ENCODE assay signal across 15 cellular contexts in genomic region chr19:19599190-19599535, GRCh38. TPM values are rescaled to one million over a fixed set of nuclear protein-coding genes. Genes with fewer than 3 reads are reported as not detected.
DNase-seq lines count a peak whose midpoint lies in the region; ATAC-seq, FAIRE-seq and TF ChIP-seq lines count a peak whose summit lies in the region.
"Had no signal": no experiment of that assay in that cellular context is flagged by ENCODE, and none has a peak within 500 bp of the region (broad histone marks: within the 10 kb centered on the region; RNA-seq: fewer than 3 reads in every experiment).

No MANE protein-coding gene starts in this region.

- no peak overlapping the region for H3K14ac ChIP-seq in H1 (ENCODE audit: insufficient read length)

- no peaks in the 10 kb centered on the region for H3K36me3 ChIP-seq in H1 (ENCODE audit: control insufficient read depth in 2 of 4, insufficient read depth in 4 of 4, low read length in 3 of 4)
- no peaks in the 10 kb centered on the region for H3K36me3 ChIP-seq in aorta (ENCODE audit: control insufficient read depth in 1 of 2, insufficient read depth in 2 of 2, low read length in 1 of 2)
- H3K36me3 ChIP-seq: thoracic aorta had no signal

- no peak overlapping the region for H3K18ac ChIP-seq in H1 (ENCODE audit: extremely low read depth, low read length)

- peak overlapping the region; percentile 97 for H3K27ac Mint-ChIP-seq in activated CD4-positive, alpha-beta T cell treated with anti-CD3 and anti-CD28 coated beads for 36 hours
- peak overlapping the region; percentile 99 to 100 for H3K27ac Mint-ChIP-seq in stimulated activated naive CD8-positive, alpha-beta T cell treated with anti-CD3 and anti-CD28 coated beads, Interleukin-15, amount 100 ng/mL, for 72 hours

- peak; percentile 72 for DNase-seq in activated CD4-positive, alpha-beta T cell treated with anti-CD3 and anti-CD28 coated beads for 36 hours
- DNase-seq in activated CD4-positive, alpha-beta T cell treated with anti-CD3 and anti-CD28 coated beads for 1 hour = no peak
- DNase-seq in activated CD4-positive, alpha-beta T cell treated with anti-CD3 and anti-CD28 coated beads for 48 hours = peak; percentile 56
- no peak for DNase-seq in H1 (ENCODE audit: low read depth in 1 of 2, low spot score in 2 of 2)
- DNase-seq in stimulated activated naive CD8-positive, alpha-beta T cell treated with anti-CD3 and anti-CD28 coated beads, Interleukin-15, amount 100 ng/mL, for 72 hours = peak in 1 of 2 donors; percentile 64
- DNase-seq in epidermal melanocyte (ENCODE audit: insufficient read length, low spot score) = no peak
- no peak for DNase-seq in aorta
- DNase-seq: 8988T, body of pancreas, Calu3, kidney, NCI-H1092 treated with DMSO at 0.1 percent for 48 hours, NCI-H2227 treated with DMSO at 0.1 percent for 48 hours had no signal

- H2BK20ac ChIP-seq in H1 (ENCODE audit: low read length) = no peak overlapping the region

- TF ChIP-seq EP300 in H1 (IDR thresholded peaks at IDR 0.05; ENCODE audit: borderline replicate concordance in 1 of 2, low read depth in 2 of 2, low read length in 2 of 2) = no peak

- no peak overlapping the region for H4K5ac ChIP-seq in H1 (ENCODE audit: insufficient read length, low read depth, low read length)

- no peaks in the 10 kb centered on the region for H3K27me3 Mint-ChIP-seq in activated CD4-positive, alpha-beta T cell treated with anti-CD3 and anti-CD28 coated beads for 36 hours
- no peaks in the 10 kb centered on the region for H3K27me3 Mint-ChIP-seq in stimulated activated naive CD8-positive, alpha-beta T cell treated with anti-CD3 and anti-CD28 coated beads, Interleukin-15, amount 100 ng/mL, for 72 hours

- H3K4me3 ChIP-seq in H1 (ENCODE audit: extremely low read depth in 1 of 4, insufficient read depth in 2 of 4, low read depth in 3 of 4, low read length in 4 of 4) = no peak overlapping the region
- no peak overlapping the region for H3K4me3 ChIP-seq in aorta (ENCODE audit: low read length in 2 of 2)
- H3K4me3 ChIP-seq: body of pancreas, thoracic aorta had no signal

- no peaks in the 10 kb centered on the region for H3K79me2 ChIP-seq in H1 (ENCODE audit: control insufficient read depth in 1 of 2, insufficient read depth in 2 of 2, low read length in 2 of 2)

- H3K56ac ChIP-seq in H1 (replicated peaks; ENCODE audit: insufficient read length, low read depth, low read length) = no peak overlapping the region

- no peak overlapping the region for H3K23ac ChIP-seq in H1 (ENCODE audit: insufficient read length)

- H2AK5ac ChIP-seq in H1 (ENCODE audit: low read depth, low read length) = 0 out of 2 replicates have a peak overlapping the region, but pooled peaks have one; percentile 53

- H3K4ac ChIP-seq in H1 (replicated peaks; ENCODE audit: insufficient read length, low read depth, low read length) = no peak overlapping the region

- no peak overlapping the region for H3K27ac ChIP-seq in H1 (ENCODE audit: low read depth, low read length)
- H3K27ac ChIP-seq in aorta (ENCODE audit: low read depth in 1 of 2, low read length in 2 of 2) = no peak overlapping the region
- H3K27ac ChIP-seq: body of pancreas, thoracic aorta had no signal

- no peak overlapping the region for H2BK5ac ChIP-seq in H1 (ENCODE audit: low read depth, low read length)

- H3K79me1 ChIP-seq in H1 (ENCODE audit: low read depth, low read length) = no peaks in the 10 kb centered on the region

- TF ChIP-seq CTCF in H1 (IDR thresholded peaks at IDR 0.05; ENCODE audit: control extremely low read depth in 1 of 3, insufficient read depth in 1 of 3, low read depth in 1 of 3, low read length in 3 of 3) = no peak

- H2BK15ac ChIP-seq in H1 (ENCODE audit: low read length) = no peak overlapping the region

- ATAC-seq in activated CD4-positive, alpha-beta T cell treated with anti-CD3 and anti-CD28 coated beads for 36 hours = peak; percentile 62
- peak; percentile 67 for ATAC-seq in stimulated activated naive CD8-positive, alpha-beta T cell treated with anti-CD3 and anti-CD28 coated beads, Interleukin-15, amount 100 ng/mL, for 72 hours
- ATAC-seq in aorta (ENCODE audit: low FRiP score) (no peak), GM18858 (IDR thresholded peaks at IDR 0.05; ENCODE audit: unreplicated experiment) (no peak)
- ATAC-seq: body of pancreas had no signal

- no peak overlapping the region for H2BK120ac ChIP-seq in H1 (replicated peaks; ENCODE audit: low read depth, low read length)

- H3K27me3 ChIP-seq in H1 (replicated peaks in 1 of 4; ENCODE audit: control insufficient read depth in 3 of 4, extremely low read depth in 1 of 4, insufficient read depth in 3 of 4, low read length in 3 of 4) (no peaks in the 10 kb centered on the region), aorta (ENCODE audit: control insufficient read depth in 1 of 2, insufficient read depth in 2 of 2, low read length in 1 of 2) (no peaks in the 10 kb centered on the region)
- H3K27me3 ChIP-seq: body of pancreas had no signal

- no peaks in the 10 kb centered on the region for H3K9me3 Mint-ChIP-seq in activated CD4-positive, alpha-beta T cell treated with anti-CD3 and anti-CD28 coated beads for 36 hours (ENCODE audit: low read depth)
- peaks cover 0 to 7% of the 10 kb centered on the region in 2 donors for H3K9me3 Mint-ChIP-seq in stimulated activated naive CD8-positive, alpha-beta T cell treated with anti-CD3 and anti-CD28 coated beads, Interleukin-15, amount 100 ng/mL, for 72 hours

- H3K4me1 ChIP-seq in H1 (replicated peaks in 1 of 4; ENCODE audit: control insufficient read depth in 3 of 4, insufficient read depth in 4 of 4, low read length in 3 of 4) = peaks cover 2 to 11% (median 4%) of the 10 kb centered on the region in 4 experiments; a peak in 6 of 7 replicates
- no peaks in the 10 kb centered on the region for H3K4me1 ChIP-seq in aorta (ENCODE audit: control insufficient read depth in 1 of 2, insufficient read depth in 2 of 2, low read length in 2 of 2)

- no peak overlapping the region for H2BK12ac ChIP-seq in H1 (ENCODE audit: low read depth, low read length)

- POLR2A ChIA-PET in activated CD4-positive, alpha-beta T cell treated with anti-CD3 and anti-CD28 coated beads for 36 hours (lab: Charles Lee) = interaction anchor here (1.0 kb wide), 1 partner anchor 11 kb away, joined by 3 read pairs; no protein-coding TSS in a partner anchor
- POLR2A ChIA-PET in H1 (lab: Charles Lee; ENCODE audit: partially characterized antibody) = no interaction called here

- no peaks in the 10 kb centered on the region for H4K20me1 ChIP-seq in H1 (replicated peaks in 1 of 2; ENCODE audit: control insufficient read depth in 1 of 2, insufficient read depth in 2 of 2, low read length in 2 of 2)

- no peaks in the 10 kb centered on the region for H3K23me2 ChIP-seq in H1 (ENCODE audit: low read depth, low read length)

- H4K8ac ChIP-seq in H1 (ENCODE audit: extremely low read depth, insufficient read depth, low read length) = no peak overlapping the region

- peaks cover 88% of the 10 kb centered on the region for H3K4me1 Mint-ChIP-seq in activated CD4-positive, alpha-beta T cell treated with anti-CD3 and anti-CD28 coated beads for 36 hours
- H3K4me1 Mint-ChIP-seq in stimulated activated naive CD8-positive, alpha-beta T cell treated with anti-CD3 and anti-CD28 coated beads, Interleukin-15, amount 100 ng/mL, for 72 hours = peaks cover 82% of the 10 kb centered on the region

- TF ChIP-seq POLR2A in H1 (IDR thresholded peaks at IDR 0.05; ENCODE audit: control extremely low read depth in 1 of 2, low read depth in 2 of 2, low read length in 2 of 2) = no peak

- no peak overlapping the region for H2AFZ ChIP-seq in H1 (ENCODE audit: low read length)

- whole genome bisulfite sequencing in H1 (ENCODE audit: extremely low coverage in 1 of 2, insufficient coverage in 1 of 2, insufficient read length in 1 of 2, insufficient replicate concordance in 2 of 2, low coverage in 1 of 2, low lambda C conversion rate in 2 of 2, missing lambda C conversion rate in 1 of 2), 2 experiments = 92% methylated on average over 8 of the region's 8 CpGs; no CpG with 5 or more reads in 1 of the 2 experiments
- WGBS in aorta, 2 donors = 93 to 94% methylated on average over 8 of the region's 8 CpGs

- peak overlapping the region; percentile 67 for H3K4me3 Mint-ChIP-seq in activated CD4-positive, alpha-beta T cell treated with anti-CD3 and anti-CD28 coated beads for 36 hours
- H3K4me3 Mint-ChIP-seq in stimulated activated naive CD8-positive, alpha-beta T cell treated with anti-CD3 and anti-CD28 coated beads, Interleukin-15, amount 100 ng/mL, for 72 hours = peak overlapping the region; percentile 84

- H3K4me2 ChIP-seq in H1 (ENCODE audit: insufficient read depth in 1 of 2, low read depth in 2 of 2, low read length in 2 of 2) = no peak overlapping the region

- H3K9me3 ChIP-seq in H1 (ENCODE audit: insufficient read depth in 2 of 2, low read depth in 1 of 2, low read length in 1 of 2) (no peaks in the 10 kb centered on the region), aorta (ENCODE audit: control insufficient read depth, low read length) (no peaks in the 10 kb centered on the region)
- H3K9me3 ChIP-seq: body of pancreas, thoracic aorta had no signal

- CTCF ChIA-PET in activated CD4-positive, alpha-beta T cell treated with anti-CD3 and anti-CD28 coated beads for 36 hours (lab: Charles Lee) = interaction anchor here (0.6 to 1.0 kb wide), 2 partner anchors 45 to 457 kb away, joined by 5 to 6 read pairs; no protein-coding TSS in a partner anchor
- CTCF ChIA-PET in H1 (lab: Charles Lee; ENCODE audit: partially characterized antibody) = no interaction called here

- TF ChIP-seq RAD21 in H1 (IDR thresholded peaks at IDR 0.05 in 1 of 2, conservative IDR thresholded peaks at IDR 0.05 in 1 of 2; ENCODE audit: low read depth in 2 of 2, low read length in 2 of 2) = no peak

- H3K36me3 Mint-ChIP-seq in activated CD4-positive, alpha-beta T cell treated with anti-CD3 and anti-CD28 coated beads for 36 hours (ENCODE audit: low read depth) = peaks cover 31% of the 10 kb centered on the region

- no peak for FAIRE-seq in H1 (lab: Jason Lieb, UNC)
- FAIRE-seq: kidney had no signal

- intact Hi-C loops in activated CD4-positive, alpha-beta T cell treated with anti-CD3 and anti-CD28 coated beads for 36 hours (cut with DNase I, micrococcal nuclease) = loop anchor here (1.0 to 10.0 kb wide), 13 partner anchors 20 to 1423 kb away; partner anchors contain the start of genes ZNF101 (in 2 of the 2), ATP13A1 (in 1 of the 2), GMIP (in 1 of the 2) and LPAR2 (in 1 of the 2)
- intact Hi-C loops in aorta (cut with DNase I) = no loop called here

- H4K91ac ChIP-seq in H1 (replicated peaks; ENCODE audit: insufficient read length, low read length) = no peak overlapping the region

- no peak overlapping the region for H3K9ac ChIP-seq in H1 (replicated peaks in 1 of 4; ENCODE audit: extremely low read depth in 1 of 4, low read depth in 3 of 4, low read length in 3 of 4)

RNA-seq across cellular contexts. Expression of gene PBX4, which starts 19.3 kb away (rescaled TPM):
- total RNA-seq in activated CD4-positive, alpha-beta T cell treated with anti-CD3 and anti-CD28 coated beads for 36 hours = 10 to 100 TPM; 19.4 to 21.2 TPM
- total RNA-seq in H1 (2021; fragmentation: NEBNext Ultra II Directional; extraction: Animal tissue kit (Norgen Biotek cat#: 25700)) = 3.3 and 3.4 TPM in 2 replicates
- polyA plus RNA-seq in H1 (2011; rRNA removed) (3.8 and 8.3 TPM in 2 replicates), aorta (1 to 10 TPM in 1 of 2 donors, not detected in 1; 1.5 TPM)
- polyA plus RNA-seq in H1 (2011; cell fraction: cytosol; rRNA removed) = 6.5 TPM
- 12.1 TPM for polyA plus RNA-seq in H1 (2011; cell fraction: nucleus; rRNA removed)
- 3.9 to 6.8 TPM (median 4.8 TPM) in 4 replicates for polyA plus RNA-seq in H1 (2012, experiment 1 of 2)
- 2.2 TPM for polyA plus RNA-seq in H1 (2012, experiment 2 of 2)
- 3.7 TPM for polyA plus RNA-seq in H1 (2013, experiment 1 of 2)
- polyA plus RNA-seq in H1 (2013, experiment 2 of 2) = 4.1 TPM
- polyA minus RNA-seq in H1 (2011; rRNA and poly(A)+ RNA removed) = 1.7 and 1.8 TPM in 2 replicates
- polyA minus RNA-seq in H1 (2011; cell fraction: cytosol; rRNA and poly(A)+ RNA removed) = 2.9 TPM
- polyA minus RNA-seq in H1 (2011; cell fraction: nucleus; rRNA and poly(A)+ RNA removed) = 2.6 TPM
- 1 to 10 TPM in 1 of 2 donors, under 1 TPM in 1; 0.65 to 1.4 TPM for total RNA-seq in aorta
- total RNA-seq: thoracic aorta had no signal

RNA-seq across cellular contexts. Expression of gene LPAR2, which starts 28.9 kb away (rescaled TPM):
- 10 to 100 TPM; 21.6 to 33.2 TPM for total RNA-seq in activated CD4-positive, alpha-beta T cell treated with anti-CD3 and anti-CD28 coated beads for 36 hours
- 47.1 and 47.6 TPM in 2 replicates for total RNA-seq in H1 (2021; fragmentation: NEBNext Ultra II Directional; extraction: Animal tissue kit (Norgen Biotek cat#: 25700))
- polyA plus RNA-seq in H1 (2011; rRNA removed) = 70.2 and 121 TPM in 2 replicates
- polyA plus RNA-seq in H1 (2011; cell fraction: cytosol; rRNA removed) = 54.8 TPM
- 298 TPM for polyA plus RNA-seq in H1 (2011; cell fraction: nucleus; rRNA removed)
- polyA plus RNA-seq in H1 (2012, experiment 1 of 2) = 43.0 to 66.6 TPM (median 64.7 TPM) in 4 replicates
- 51.1 TPM for polyA plus RNA-seq in H1 (2012, experiment 2 of 2)
- polyA plus RNA-seq in H1 (2013, experiment 1 of 2) = 89.2 TPM
- polyA plus RNA-seq in H1 (2013, experiment 2 of 2) = 78.1 TPM
- polyA minus RNA-seq in H1 (2011; rRNA and poly(A)+ RNA removed) = 14.0 and 21.6 TPM in 2 replicates
- polyA minus RNA-seq in H1 (2011; cell fraction: cytosol; rRNA and poly(A)+ RNA removed) = 21.4 TPM
- 38.2 TPM for polyA minus RNA-seq in H1 (2011; cell fraction: nucleus; rRNA and poly(A)+ RNA removed)
- 10 to 100 TPM in 1 of 2 donors, 1 to 10 TPM in 1; 5.7 to 11.7 TPM for total RNA-seq in aorta
- 10 to 100 TPM in 1 of 2 donors, 1 to 10 TPM in 1; 1.5 to 10.1 TPM for polyA plus RNA-seq in aorta

RNA-seq across cellular contexts. Expression of gene GMIP, which starts 44.3 kb away (rescaled TPM):
- total RNA-seq in activated CD4-positive, alpha-beta T cell treated with anti-CD3 and anti-CD28 coated beads for 36 hours = 10 to 100 TPM; 54.9 to 56.6 TPM
- total RNA-seq in H1 (2021; fragmentation: NEBNext Ultra II Directional; extraction: Animal tissue kit (Norgen Biotek cat#: 25700)) = 18.1 and 20.2 TPM in 2 replicates
- polyA plus RNA-seq in H1 (2011; rRNA removed) (5.7 and 8.9 TPM in 2 replicates), aorta (1 to 10 TPM; 3.4 to 5.9 TPM)
- 6.2 TPM for polyA plus RNA-seq in H1 (2011; cell fraction: cytosol; rRNA removed)
- 28.2 TPM for polyA plus RNA-seq in H1 (2011; cell fraction: nucleus; rRNA removed)
- 9.9 to 15.8 TPM (median 14.2 TPM) in 4 replicates for polyA plus RNA-seq in H1 (2012, experiment 1 of 2)
- 16.1 TPM for polyA plus RNA-seq in H1 (2012, experiment 2 of 2)
- 10.4 TPM for polyA plus RNA-seq in H1 (2013, experiment 1 of 2)
- 10.5 TPM for polyA plus RNA-seq in H1 (2013, experiment 2 of 2)
- polyA minus RNA-seq in H1 (2011; rRNA and poly(A)+ RNA removed) = 5.8 and 7.1 TPM in 2 replicates
- polyA minus RNA-seq in H1 (2011; cell fraction: cytosol; rRNA and poly(A)+ RNA removed) = 7.9 TPM
- polyA minus RNA-seq in H1 (2011; cell fraction: nucleus; rRNA and poly(A)+ RNA removed) = 8.6 TPM
- 10 to 100 TPM; 14.9 to 25.6 TPM for total RNA-seq in aorta

Comparison
In these comparisons a context has a peak if more than half of its experiments do, and no peak if none do; other contexts are left out.
1. DNase-seq: peak in activated CD4-positive, alpha-beta T cell treated with anti-CD3 and anti-CD28 coated beads for 36 hours (single experiment) and activated CD4-positive, alpha-beta T cell treated with anti-CD3 and anti-CD28 coated beads for 48 hours (single experiment); none in activated CD4-positive, alpha-beta T cell treated with anti-CD3 and anti-CD28 coated beads for 1 hour (single experiment), H1 (0 of 2), epidermal melanocyte (single experiment) and aorta (0 of 2).
2. ATAC-seq: peak in activated CD4-positive, alpha-beta T cell treated with anti-CD3 and anti-CD28 coated beads for 36 hours (single experiment) and stimulated activated naive CD8-positive, alpha-beta T cell treated with anti-CD3 and anti-CD28 coated beads, Interleukin-15, amount 100 ng/mL, for 72 hours (single experiment); none in aorta (single experiment) and GM18858 (single experiment).
3. intact Hi-C loops: an anchor here in activated CD4-positive, alpha-beta T cell treated with anti-CD3 and anti-CD28 coated beads for 36 hours (1.0 to 10.0 kb wide); none called in aorta.